ENCODE assay signal across 1 cellular context in the genomic region with DNA sequence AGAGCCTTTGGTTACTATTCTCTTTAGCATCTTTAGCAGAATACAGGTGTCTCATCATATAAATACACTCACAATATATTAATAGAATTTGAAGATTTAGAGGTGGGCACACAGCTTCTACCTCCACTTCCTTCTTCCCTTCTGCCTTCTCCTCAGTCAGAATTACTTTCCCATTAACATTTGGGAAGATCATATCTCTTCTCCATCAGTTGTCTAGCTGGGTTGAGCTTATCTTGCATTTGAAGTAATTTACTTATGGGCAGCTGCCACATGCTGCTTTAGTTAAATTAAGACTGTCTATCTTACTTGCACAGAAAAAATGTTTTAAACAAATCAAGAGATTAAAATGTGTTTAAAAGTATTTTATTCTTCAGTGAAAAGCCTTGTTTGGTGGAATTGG.
TF ChIP-seq lines count a peak whose summit lies in the region.

No MANE protein-coding gene starts in this region.

TF ChIP-seq in SK-N-SH, 30 proteins besides CTCF, POLR2A, EP300 and RAD21 (continued from another document):
- TF ChIP-seq ZBTB33 (IDR thresholded peaks at IDR 0.05; ENCODE audit: borderline replicate concordance, low read depth): no peak
- no peak for TF ChIP-seq GABPA (IDR thresholded peaks at IDR 0.05; ENCODE audit: low read depth)
- peak; percentile 83 for TF ChIP-seq GATA2 (CRISPR knock-in tag; IDR thresholded peaks at IDR 0.05)
- TF ChIP-seq NFIC (IDR thresholded peaks at IDR 0.05; ENCODE audit: borderline replicate concordance): no peak
